15 cellular contexts compared by ENCODE assay signal in the genomic region with DNA sequence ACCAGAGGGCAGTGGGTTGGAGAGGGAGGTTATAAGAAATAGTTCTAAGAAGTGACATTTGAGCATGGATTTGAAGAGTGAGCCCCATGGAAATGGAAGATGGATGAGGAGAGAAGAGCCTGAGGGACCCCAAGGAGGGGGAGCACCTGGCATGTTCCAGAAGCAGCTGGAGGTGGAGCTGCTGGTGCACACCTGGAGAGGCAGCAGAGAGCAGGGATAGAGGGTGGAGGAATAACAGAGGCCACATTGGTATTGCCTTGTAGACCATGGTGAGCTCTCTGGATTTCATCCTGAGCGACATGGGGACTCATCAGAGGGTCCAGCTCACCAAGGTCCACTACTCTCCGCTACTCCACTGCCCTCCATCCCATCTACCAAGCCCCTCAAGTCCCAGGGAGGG. TPM values are rescaled to one million over a fixed set of nuclear protein-coding genes. Genes with fewer than 3 reads are reported as not detected.
A peak's percentile ranks its signal among the peaks of the same experiment; 100 is the strongest.
DNase-seq lines count a peak whose midpoint lies in the region; ATAC-seq, FAIRE-seq and TF ChIP-seq lines count a peak whose summit lies in the region.
"Had no signal": no experiment of that assay in that cellular context is flagged by ENCODE, and none has a peak within 500 bp of the region (broad histone marks: within the 10 kb centered on the region; RNA-seq: fewer than 3 reads in every experiment).

No MANE protein-coding gene starts in this region.

- H3K9ac ChIP-seq in HepG2 (ENCODE audit: insufficient read depth, low read depth, low read length) (no peak overlapping the region), Karpas-422 (ENCODE audit: low read length) (no peak overlapping the region)

- H3K27me3 Mint-ChIP-seq in WTC11 (ENCODE audit: low read depth): peaks cover 3% of the 10 kb centered on the region
- H3K27me3 Mint-ChIP-seq: activated naive CD8-positive, alpha-beta T cell had no signal

- H3K4me1 Mint-ChIP-seq in WTC11: no peaks in the 10 kb centered on the region

- TF ChIP-seq CTCF in WTC11 (IDR thresholded peaks at IDR 0.05): no peak
- TF ChIP-seq CTCF in HepG2 (CRISPR knock-in tag; IDR thresholded peaks at IDR 0.05): peak; percentile 47
- no peak for TF ChIP-seq CTCF in lower lobe of right lung (IDR thresholded peaks at IDR 0.05)

- no TSS peak for BruUV-seq in HepG2 (replicated peaks; lab: Mats Ljungman, UMichigan)

- H3K4me3 ChIP-seq in HepG2 (replicated peaks in 1 of 3; ENCODE audit: insufficient read depth in 1 of 3, low read depth in 2 of 3, low read length in 3 of 3): no peak overlapping the region
- H3K4me3 ChIP-seq in Karpas-422 (ENCODE audit: low read length): no peak overlapping the region
- no peak overlapping the region for H3K4me3 ChIP-seq in lower lobe of right lung
- H3K4me3 ChIP-seq: coronary artery had no signal

- intact Hi-C loops in HepG2 (cut with micrococcal nuclease; ENCODE audit: unreplicated experiment) (no loop called here), lower lobe of right lung (cut with DNase I) (no loop called here)

- DNase-seq in NCI-H1092 treated with DMSO at 0.1 percent for 48 hours (lab: John Stamatoyannopoulos, UW) (peak; percentile 15), NCI-H1092 (lab: John Stamatoyannopoulos, UW) (no peak), HuH-7 (ENCODE audit: low spot score) (peak; percentile 53), WTC11 (ENCODE audit: low spot score) (no peak), HepG2 (ENCODE audit: low spot score) (no peak), Karpas-422 (no peak), lower lobe of right lung (no peak)
- DNase-seq in stimulated activated CD4-positive, alpha-beta T cell treated with anti-CD3 and anti-CD28 coated beads, Interleukin-15, amount 100 ng/mL, for 24 hours: no peak
- DNase-seq: MV-4-11, NCI-H774 had no signal

- TF ChIP-seq POLR2A in HepG2 (IDR thresholded peaks at IDR 0.05; ENCODE audit: insufficient read depth in 1 of 2, low read depth in 2 of 2, low read length in 2 of 2): no peak

- H3K4me2 ChIP-seq in HepG2 (ENCODE audit: low read depth, low read length): no peak overlapping the region
- no peak overlapping the region for H3K4me2 ChIP-seq in Karpas-422 (ENCODE audit: low read depth, low read length, poor library complexity, severe bottlenecking)

- no peak overlapping the region for H3K4me3 Mint-ChIP-seq in WTC11
- H3K4me3 Mint-ChIP-seq: activated naive CD8-positive, alpha-beta T cell; type B pancreatic cell had no signal

- H3K27ac Mint-ChIP-seq in WTC11: no peak overlapping the region
- H3K27ac Mint-ChIP-seq: activated naive CD8-positive, alpha-beta T cell; type B pancreatic cell had no signal

- H2AFZ ChIP-seq in HepG2 (ENCODE audit: low read length) (no peak overlapping the region), Karpas-422 (ENCODE audit: low read length) (no peak overlapping the region)

- H3K36me3 Mint-ChIP-seq in WTC11: no peaks in the 10 kb centered on the region
- H3K36me3 Mint-ChIP-seq: activated naive CD8-positive, alpha-beta T cell; type B pancreatic cell had no signal

- no peaks in the 10 kb centered on the region; the same call in 1 of the 2 replicates for H3K9me3 Mint-ChIP-seq in WTC11
- H3K9me3 Mint-ChIP-seq: type B pancreatic cell had no signal

- ATAC-seq in WTC11 (peak; percentile 31), HepG2 (peak; percentile 75), lower lobe of right lung (no peak)

- in situ Hi-C loops in HepG2 (cut with HindIII; ENCODE audit: extremely low pct_ligation_motif_present, low pct_unique_long_range_greater_than_20kb): no loop called here

- H3K9me2 ChIP-seq in Karpas-422 (replicated peaks; ENCODE audit: insufficient read depth, low read length): no peaks in the 10 kb centered on the region

- CTCF ChIA-PET in WTC11 (lab: Charles Lee) (interaction anchor here (0.5 to 3.9 kb wide), 23 partner anchors 9 to 1956 kb away, joined by 3 to 125 read pairs (median 5); a partner anchor contains a TSS), HepG2 (lab: Yijun Ruan, JAX; ENCODE audit: low intra/inter-chr PET ratio, low total read pairs) (interaction anchor here (2.2 to 2.3 kb wide), 2 partner anchors 187 to 194 kb away, joined by 18 to 25 read pairs; no protein-coding TSS in a partner anchor)

- TF ChIP-seq EP300 in HepG2 (IDR thresholded peaks at IDR 0.05; ENCODE audit: low read depth in 2 of 2, low read length in 2 of 2) (no peak), HepG2 (CRISPR knock-in tag; IDR thresholded peaks at IDR 0.05; ENCODE audit: borderline replicate concordance) (no peak)

- H4K20me1 ChIP-seq in HepG2 (ENCODE audit: insufficient read depth, low read length): no peaks in the 10 kb centered on the region
- H4K20me1 ChIP-seq in Karpas-422 (ENCODE audit: insufficient read depth, low read depth, low read length): no peaks in the 10 kb centered on the region

- POLR2A ChIA-PET in WTC11 (lab: Charles Lee) (interaction anchor here (0.6 kb wide), 1 partner anchor 564 kb away, joined by 6 read pairs; no protein-coding TSS in a partner anchor), HepG2 (lab: Yijun Ruan, JAX) (interaction anchor here (1.6 kb wide), 1 partner anchor 23 kb away, joined by 5 read pairs; a partner anchor contains a TSS)

- H3K79me2 ChIP-seq in HepG2 (ENCODE audit: insufficient read depth, low read length) (no peaks in the 10 kb centered on the region), Karpas-422 (ENCODE audit: low read length) (no peaks in the 10 kb centered on the region)

- FAIRE-seq in HepG2 (lab: Jason Lieb, UNC): no peak
- FAIRE-seq: A204.1, D721Med had no signal

- 0% methylated on average over 1 of the region's 2 CpGs for WGBS in HepG2 (ENCODE audit: low lambda C conversion rate)

- H3K4me1 ChIP-seq in HepG2 (ENCODE audit: insufficient read depth, low read length): peaks cover 10% of the 10 kb centered on the region; the same call in 1 of the 2 replicates
- no peaks in the 10 kb centered on the region for H3K4me1 ChIP-seq in Karpas-422 (ENCODE audit: low read length)
- H3K4me1 ChIP-seq in lower lobe of right lung: peaks cover 4% of the 10 kb centered on the region

- no peaks in the 10 kb centered on the region for H3K9me3 ChIP-seq in HepG2 (ENCODE audit: low read length)
- no peaks in the 10 kb centered on the region for H3K9me3 ChIP-seq in Karpas-422 (ENCODE audit: low read length)
- H3K9me3 ChIP-seq in lower lobe of right lung: no peaks in the 10 kb centered on the region

- TF ChIP-seq RAD21 in HepG2 (CRISPR knock-in tag; IDR thresholded peaks at IDR 0.05): no peak

- H3K36me3 ChIP-seq in HepG2 (replicated peaks in 1 of 2; ENCODE audit: control insufficient read depth in 1 of 2, insufficient read depth in 2 of 2, low read length in 2 of 2) (no peaks in the 10 kb centered on the region), Karpas-422 (ENCODE audit: insufficient read depth, low read length) (no peaks in the 10 kb centered on the region), lower lobe of right lung (no peaks in the 10 kb centered on the region)

- H3K27me3 ChIP-seq in HepG2 (ENCODE audit: control insufficient read depth in 1 of 2, insufficient read depth in 2 of 2, low read length in 2 of 2) (peaks cover 0 to 6% of the 10 kb centered on the region in 2 experiments; a peak in 1 of 5 replicates), Karpas-422 (ENCODE audit: low read length) (no peaks in the 10 kb centered on the region), lower lobe of right lung (ENCODE audit: low read depth) (no peaks in the 10 kb centered on the region)

- no peak overlapping the region for H3K27ac ChIP-seq in HepG2 (ENCODE audit: extremely low read length, insufficient read depth, low read length)
- no peak overlapping the region for H3K27ac ChIP-seq in Karpas-422 (ENCODE audit: low read length)
- no peak overlapping the region for H3K27ac ChIP-seq in lower lobe of right lung
- H3K27ac ChIP-seq: coronary artery had no signal

TF ChIP-seq in HepG2, 621 proteins besides CTCF, POLR2A, EP300 and RAD21:
- TF ChIP-seq ZNF773 (CRISPR knock-in tag; IDR thresholded peaks at IDR 0.05; ENCODE audit: borderline replicate concordance): no peak
- TF ChIP-seq ADNP (CRISPR knock-in tag; IDR thresholded peaks at IDR 0.05): no peak
- 0 out of 2 replicates have a peak, but pooled peaks have one; percentile 27 for TF ChIP-seq ZNF263 (CRISPR knock-in tag; IDR thresholded peaks at IDR 0.05)
- TF ChIP-seq TBL1XR1 (IDR thresholded peaks at IDR 0.05; ENCODE audit: borderline replicate concordance, low read length, partially characterized antibody): no peak
- TF ChIP-seq SMAD3 (CRISPR knock-in tag; IDR thresholded peaks at IDR 0.05): no peak
- peak; percentile 59 for TF ChIP-seq STAG1 (CRISPR knock-in tag; IDR thresholded peaks at IDR 0.05)

RNA-seq across cellular contexts. Expression of a gene that starts 22.3 kb away (rescaled TPM):
- total RNA-seq in WTC11 (2021): 10.9 to 16.5 TPM (median 11.7 TPM) in 3 replicates
- total RNA-seq in HepG2 (2016; rRNA removed; fragmentation: Illumina TruSeq; extraction: Trizol): 5.2 and 8.6 TPM in 2 replicates
- total RNA-seq in HepG2 (2016; cell fraction: cytosol; rRNA removed; fragmentation: Illumina TruSeq; extraction: Trizol; ENCODE audit: low read depth): 4.8 and 8.6 TPM in 2 replicates
- 6.8 and 8.9 TPM in 2 replicates for total RNA-seq in HepG2 (2016; cell fraction: insoluble cytoplasmic fraction; rRNA removed; fragmentation: Illumina TruSeq; extraction: Trizol)
- total RNA-seq in HepG2 (2016; cell fraction: membrane; rRNA removed; fragmentation: Illumina TruSeq; extraction: Trizol): 5.4 and 6.5 TPM in 2 replicates
- 10.5 and 11.8 TPM in 2 replicates for total RNA-seq in HepG2 (2016; cell fraction: nucleus; rRNA removed; fragmentation: Illumina TruSeq; extraction: Trizol)
- 3.3 and 4.0 TPM in 2 replicates for polyA plus RNA-seq in HepG2 (2011; rRNA removed)
- 1.7 and 1.8 TPM in 2 replicates for polyA plus RNA-seq in HepG2 (2011; cell fraction: cytosol; rRNA removed)
- 18.0 and 23.0 TPM in 2 replicates for polyA plus RNA-seq in HepG2 (2011; cell fraction: nucleus; rRNA removed)
- 3.3 and 3.7 TPM in 2 replicates for polyA plus RNA-seq in HepG2 (2012)
- polyA plus RNA-seq in HepG2 (2016; cell fraction: cytosol; fragmentation: Illumina TruSeq; extraction: Trizol; ENCODE audit: low read depth): 1.4 and 2.0 TPM in 2 replicates
- polyA plus RNA-seq in HepG2 (2016; cell fraction: insoluble cytoplasmic fraction; fragmentation: Illumina TruSeq; extraction: Trizol; ENCODE audit: low read depth): 8.2 and 9.2 TPM in 2 replicates
- 2.7 and 2.8 TPM in 2 replicates for polyA plus RNA-seq in HepG2 (2016; cell fraction: membrane; fragmentation: Illumina TruSeq; extraction: Trizol; ENCODE audit: low read depth)
- polyA plus RNA-seq in HepG2 (2016; cell fraction: nucleus; fragmentation: Illumina TruSeq; extraction: Trizol; ENCODE audit: insufficient read depth, low read depth): 14.1 and 16.6 TPM in 2 replicates
- polyA minus RNA-seq in HepG2 (2011; rRNA and poly(A)+ RNA removed; ENCODE audit: low replicate concordance): 8.5 and 15.7 TPM in 2 replicates
- polyA minus RNA-seq in HepG2 (2011; cell fraction: cytosol; rRNA and poly(A)+ RNA removed): 1.7 and 2.4 TPM in 2 replicates
- 13.1 and 14.7 TPM in 2 replicates for polyA minus RNA-seq in HepG2 (2011; cell fraction: nucleus; rRNA and poly(A)+ RNA removed)
- total RNA-seq in Karpas-422 (2014; rRNA removed; shearing (Covaris generic); ENCODE audit: low replicate concordance): 1.9 and 3.1 TPM in 2 replicates
- 8.6 TPM for total RNA-seq in lower lobe of right lung

Comparison
In these comparisons a context has a peak if more than half of its experiments do, and no peak if none do; other contexts are left out.
1. DNase-seq: peak in NCI-H1092 treated with DMSO at 0.1 percent for 48 hours (single experiment) and HuH-7 (single experiment); none in NCI-H1092 (single experiment), WTC11 (single experiment), HepG2 (single experiment), Karpas-422 (single experiment), lower lobe of right lung (single experiment) and stimulated activated CD4-positive, alpha-beta T cell treated with anti-CD3 and anti-CD28 coated beads, Interleukin-15, amount 100 ng/mL, for 24 hours (single experiment).
2. ATAC-seq: peak in WTC11 (single experiment) and HepG2 (single experiment); none in lower lobe of right lung (0 of 2).